Comparison of ENCODE assay signal across 1 cellular context in genomic region chr3:184766555-184767261, GRCh38.
TF ChIP-seq lines count a peak whose summit lies in the region.

No MANE protein-coding gene starts in this region.

TF ChIP-seq in H1, 55 proteins besides CTCF, POLR2A, EP300 and RAD21 (continued from another document):
- TF ChIP-seq GTF2F1 (IDR thresholded peaks at IDR 0.05; ENCODE audit: borderline replicate concordance, low read depth, low read length), result no peak
